In the genomic region with DNA sequence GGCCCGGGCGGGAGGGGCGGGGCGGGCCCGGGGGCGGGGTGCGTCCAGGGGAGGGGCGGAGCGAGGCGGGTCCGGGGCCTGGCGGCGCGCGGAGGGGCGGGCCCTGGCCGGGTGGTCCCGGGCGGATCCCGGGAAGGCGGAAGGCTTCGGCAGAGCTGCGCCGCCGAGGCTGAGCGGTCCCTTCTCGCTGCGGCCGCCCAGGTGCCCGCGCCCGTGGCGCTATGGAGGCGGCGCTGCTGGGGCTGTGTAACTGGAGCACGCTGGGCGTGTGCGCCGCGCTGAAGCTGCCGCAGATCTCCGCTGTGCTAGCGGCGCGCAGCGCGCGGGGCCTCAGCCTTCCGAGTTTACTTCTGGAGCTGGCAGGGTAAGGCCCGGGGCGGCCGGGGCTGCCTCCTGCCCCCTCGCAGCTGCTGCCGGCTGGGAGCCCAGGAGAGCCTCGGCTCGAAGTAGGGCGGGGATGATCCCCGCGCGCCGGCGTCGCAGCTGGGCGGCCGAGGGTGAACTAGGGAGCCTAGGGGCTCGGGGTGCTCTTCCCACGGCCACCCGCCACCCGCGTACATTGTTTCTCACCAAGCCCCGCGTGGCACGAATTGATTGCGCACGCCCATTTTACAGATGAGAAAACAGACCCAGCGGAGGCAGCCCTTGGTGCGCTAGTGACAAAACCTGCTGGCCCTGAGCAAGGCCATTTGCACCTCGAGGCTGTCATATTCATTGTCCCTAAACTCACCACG, we compare ENCODE assay signal across 8 cellular contexts. TPM values are rescaled to one million over a fixed set of nuclear protein-coding genes. Genes with fewer than 3 reads are reported as not detected.
DNase-seq lines count a peak whose midpoint lies in the region; ATAC-seq and TF ChIP-seq lines count a peak whose summit lies in the region.

Gene SLC66A3, plus strand, starts transcription at position 142 of the 734 bp plus-strand sequence. Its CDS starts 80 bp downstream, at position 222.

- in situ Hi-C loops in Panc1 (cut with HindIII; ENCODE audit: low pct_unique_long_range_greater_than_20kb, low sequenced_read_pairs) = no loop called here

- H3K4me1 Mint-ChIP-seq in stimulated activated naive CD8-positive, alpha-beta T cell treated with anti-CD3 and anti-CD28 coated beads, Interleukin-15, Interleukin-2, amounts not matched to agents 100 ng/mL and 50 ng/mL, for 24 hours (ENCODE audit: low read depth) = peaks cover 15% of the 10 kb centered on the region

- ATAC-seq in Panc1 = peak; percentile 88

- H3K9me3 Mint-ChIP-seq in stimulated activated naive CD8-positive, alpha-beta T cell treated with anti-CD3 and anti-CD28 coated beads, Interleukin-15, Interleukin-2, amounts not matched to agents 100 ng/mL and 50 ng/mL, for 24 hours = no peaks in the 10 kb centered on the region

- BruUV-seq in Panc1 (replicated peaks; lab: Mats Ljungman, UMichigan) = no TSS peak

- H3K4me3 ChIP-seq in Panc1 (ENCODE audit: low read depth in 2 of 2, low read length in 2 of 2) = peak within 1 kb of the TSS; percentile 73 to 75

- H3K27me3 ChIP-seq in Panc1 (ENCODE audit: control insufficient read depth, insufficient read depth, low read length) = no peaks in the 10 kb centered on the region
- H3K27me3 ChIP-seq in layer of hippocampus (ENCODE audit: control insufficient read depth, insufficient read depth, low read length) = no peaks in the 10 kb centered on the region

- no peaks in the 10 kb centered on the region for H3K9me3 ChIP-seq in Panc1 (ENCODE audit: control insufficient read depth, insufficient read depth, low read depth, low read length)

- no peaks in the 10 kb centered on the region for H3K27me3 Mint-ChIP-seq in stimulated activated naive CD8-positive, alpha-beta T cell treated with anti-CD3 and anti-CD28 coated beads, Interleukin-15, Interleukin-2, amounts not matched to agents 100 ng/mL and 50 ng/mL, for 24 hours

- CTCF ChIA-PET in Panc1 (lab: Charles Lee) = interaction anchor here (1.1 kb wide), 1 partner anchor 265 kb away, joined by 3 read pairs; no protein-coding TSS in a partner anchor

- peak within 1 kb of the TSS; percentile 82 for H3K4me3 Mint-ChIP-seq in stimulated activated naive CD8-positive, alpha-beta T cell treated with anti-CD3 and anti-CD28 coated beads, Interleukin-15, Interleukin-2, amounts not matched to agents 100 ng/mL and 50 ng/mL, for 24 hours

- DNase-seq in NCI-H1436 (lab: John Stamatoyannopoulos, UW) (peak; percentile 90), NCI-H1436 treated with DMSO at 0.1 percent for 48 hours (lab: John Stamatoyannopoulos, UW) (no peak), GOT3 (lab: John Stamatoyannopoulos, UW) (peak; percentile 79), KG1 (lab: John Stamatoyannopoulos, UW) (peak; percentile 89), Panc1 (ENCODE audit: low read depth, low spot score) (no peak), brain pericyte (ENCODE audit: low read depth, low spot score) (peak; percentile 59)

- TF ChIP-seq CTCF in Panc1 (IDR thresholded peaks at IDR 0.05) = no peak

- peak within 1 kb of the TSS; percentile 45 for H3K27ac Mint-ChIP-seq in stimulated activated naive CD8-positive, alpha-beta T cell treated with anti-CD3 and anti-CD28 coated beads, Interleukin-15, Interleukin-2, amounts not matched to agents 100 ng/mL and 50 ng/mL, for 24 hours

- peaks cover 9% of the 10 kb centered on the region for H3K4me1 ChIP-seq in Panc1 (ENCODE audit: control insufficient read depth, insufficient read depth, low read length)

- no peaks in the 10 kb centered on the region for H3K36me3 Mint-ChIP-seq in stimulated activated naive CD8-positive, alpha-beta T cell treated with anti-CD3 and anti-CD28 coated beads, Interleukin-15, Interleukin-2, amounts not matched to agents 100 ng/mL and 50 ng/mL, for 24 hours (ENCODE audit: low read depth)

- H3K27ac ChIP-seq in Panc1 (ENCODE audit: low read length) = peak within 1 kb of the TSS; percentile 91
- peak within 1 kb of the TSS; percentile 81 for H3K27ac ChIP-seq in layer of hippocampus (ENCODE audit: low read depth, low read length)

- H3K36me3 ChIP-seq in Panc1 (ENCODE audit: control insufficient read depth, insufficient read depth, low read length) = no peaks in the 10 kb centered on the region

- intact Hi-C loops in Panc1 (cut with micrococcal nuclease; ENCODE audit: unreplicated experiment) = no loop called here

- POLR2A ChIA-PET in Panc1 (lab: Charles Lee) = no interaction called here

RNA-seq across cellular contexts. Expression of gene SLC66A3, which starts in this region (rescaled TPM):
- 39.1 TPM for total RNA-seq in Panc1 (2021; ENCODE audit: unreplicated experiment)
- polyA plus RNA-seq in Panc1 (2012; ENCODE audit: insufficient read length) = 43.7 TPM

Comparison
In these comparisons a context has a peak if more than half of its experiments do, and no peak if none do; other contexts are left out.
1. DNase-seq: peak in NCI-H1436 (single experiment), GOT3 (single experiment), KG1 (single experiment) and brain pericyte (single experiment); none in NCI-H1436 treated with DMSO at 0.1 percent for 48 hours (single experiment) and Panc1 (single experiment).